Comparison of ENCODE assay signal across 17 cellular contexts in genomic region chr16:25568991-25569390, GRCh38.
DNase-seq lines count a peak whose midpoint lies in the region; ATAC-seq, FAIRE-seq and TF ChIP-seq lines count a peak whose summit lies in the region.
"Had no signal": no experiment of that assay in that cellular context is flagged by ENCODE, and none has a peak within 500 bp of the region (broad histone marks: within the 10 kb centered on the region; RNA-seq: fewer than 3 reads in every experiment).

No MANE protein-coding gene starts in this region.

- H3K36me3 Mint-ChIP-seq in activated CD8-positive, alpha-beta T cell treated with anti-CD3 and anti-CD28 coated beads for 36 hours (ENCODE audit: low read depth) = no peaks in the 10 kb centered on the region
- no peaks in the 10 kb centered on the region for H3K36me3 Mint-ChIP-seq in activated CD8-positive, alpha-beta T cell treated with anti-CD3 and anti-CD28 coated beads, Interleukin-2, amount 10 ng/mL, durations not matched to agents 7 days and 5 days (ENCODE audit: low read depth)
- H3K36me3 Mint-ChIP-seq in WTC11 = peaks cover 18% of the 10 kb centered on the region
- H3K36me3 Mint-ChIP-seq in activated T-cell treated with anti-CD3 and anti-CD28 coated beads, Interleukin-2, amount 50 U/mL, for 4 hours (ENCODE audit: insufficient read depth) = no peaks in the 10 kb centered on the region
- H3K36me3 Mint-ChIP-seq: CD8-positive, alpha-beta memory T cell had no signal

- H3K79me2 ChIP-seq in keratinocyte (ENCODE audit: control insufficient read depth, insufficient read depth, low read length) = no peaks in the 10 kb centered on the region

- dilution Hi-C loops in keratinocyte (cut with MboI; ENCODE audit: extremely low pct_ligation_motif_present, low sequenced_read_pairs) = no loop called here

- intact Hi-C loops in activated CD8-positive, alpha-beta T cell treated with anti-CD3 and anti-CD28 coated beads for 36 hours (cut with micrococcal nuclease) = no loop called here
- intact Hi-C loops in aorta (cut with DNase I) = no loop called here

- no peak overlapping the region for H2AFZ ChIP-seq in keratinocyte (ENCODE audit: control insufficient read depth, low read length)
- H2AFZ ChIP-seq: GM23338 had no signal

- CTCF ChIA-PET in activated CD8-positive, alpha-beta T cell treated with anti-CD3 and anti-CD28 coated beads for 36 hours (lab: Charles Lee) = no interaction called here
- CTCF ChIA-PET in activated CD8-positive, alpha-beta T cell treated with anti-CD3 and anti-CD28 coated beads, Interleukin-2, amount 10 ng/mL, durations not matched to agents 7 days and 5 days (lab: Charles Lee) = no interaction called here
- CTCF ChIA-PET in WTC11 (lab: Charles Lee) = no interaction called here

- ATAC-seq in activated CD8-positive, alpha-beta T cell treated with anti-CD3 and anti-CD28 coated beads for 36 hours = no peak
- no peak for ATAC-seq in activated CD8-positive, alpha-beta T cell treated with anti-CD3 and anti-CD28 coated beads, Interleukin-2, amount 10 ng/mL, durations not matched to agents 7 days and 5 days
- ATAC-seq in WTC11 (no peak), aorta (ENCODE audit: low FRiP score) (no peak)
- no peak for ATAC-seq in activated T-cell treated with anti-CD3 and anti-CD28 coated beads, Interleukin-2, amount 50 U/mL, for 4 hours
- ATAC-seq: GM23338 had no signal

- H3K9ac ChIP-seq in keratinocyte (ENCODE audit: control insufficient read depth, extremely low read depth, insufficient read depth, low read length) = no peak overlapping the region
- H3K9ac ChIP-seq: BLaER1 had no signal

- H4K20me1 ChIP-seq in keratinocyte (ENCODE audit: control insufficient read depth, extremely low read depth, insufficient read depth, low read length) = no peaks in the 10 kb centered on the region
- H4K20me1 ChIP-seq: BLaER1 had no signal

- H3K27ac ChIP-seq in epithelial cell of prostate (peak overlapping the region; percentile 52), keratinocyte (ENCODE audit: control insufficient read depth, insufficient read depth, low read length) (no peak overlapping the region), aorta (ENCODE audit: low read depth in 1 of 2, low read length in 2 of 2) (no peak overlapping the region)
- H3K27ac ChIP-seq: 22Rv1, BLaER1 had no signal

- DNase-seq in activated CD8-positive, alpha-beta T cell treated with anti-CD3 and anti-CD28 coated beads for 36 hours = no peak
- DNase-seq in activated CD8-positive, alpha-beta T cell treated with anti-CD3 and anti-CD28 coated beads, Interleukin-2, amount 10 ng/mL, durations not matched to agents 7 days and 5 days = no peak
- no peak for DNase-seq in WTC11 (ENCODE audit: low spot score)
- peak; percentile 83 for DNase-seq in epithelial cell of prostate (ENCODE audit: low read depth, low spot score)
- peak; percentile 59 for DNase-seq in keratinocyte (ENCODE audit: low read depth, low spot score)
- DNase-seq in activated T-cell treated with anti-CD3 and anti-CD28 coated beads, Interleukin-2, amount 50 U/mL, for 4 hours = no peak
- DNase-seq in aorta = no peak
- DNase-seq: AML-193; Caco-2; CD8-positive, alpha-beta memory T cell; DND-41; GDM1; H9 had no signal

- H3K4me2 ChIP-seq in keratinocyte (ENCODE audit: control insufficient read depth, extremely low read depth, insufficient read depth, low read depth, low read length) = peak overlapping the region; percentile 35
- H3K4me2 ChIP-seq: BLaER1, GM23338 had no signal

- no peak for TF ChIP-seq CTCF in activated CD8-positive, alpha-beta T cell treated with anti-CD3 and anti-CD28 coated beads for 36 hours (IDR thresholded peaks at IDR 0.05)
- TF ChIP-seq CTCF in WTC11 (IDR thresholded peaks at IDR 0.05) (no peak), keratinocyte (optimal IDR thresholded peaks at IDR 0.05 in 1 of 3, IDR thresholded peaks at IDR 0.05 in 1 of 3, conservative IDR thresholded peaks at IDR 0.05 in 1 of 3; ENCODE audit: extremely low read depth in 1 of 3, insufficient read depth in 2 of 3, low read length in 3 of 3) (no peak)

- H3K9me3 ChIP-seq in keratinocyte (ENCODE audit: control insufficient read depth, low read depth, low read length) (no peaks in the 10 kb centered on the region), aorta (ENCODE audit: control insufficient read depth, low read length) (peaks cover 2% of the 10 kb centered on the region)
- H3K9me3 ChIP-seq: Caco-2 had no signal

- H3K9me1 ChIP-seq in keratinocyte (ENCODE audit: control insufficient read depth, extremely low read depth, insufficient read depth, low read length) = no peaks in the 10 kb centered on the region

- no peaks in the 10 kb centered on the region for H3K9me3 Mint-ChIP-seq in activated CD8-positive, alpha-beta T cell treated with anti-CD3 and anti-CD28 coated beads for 36 hours
- no peaks in the 10 kb centered on the region for H3K9me3 Mint-ChIP-seq in activated CD8-positive, alpha-beta T cell treated with anti-CD3 and anti-CD28 coated beads, Interleukin-2, amount 10 ng/mL, durations not matched to agents 7 days and 5 days (ENCODE audit: insufficient read depth)
- H3K9me3 Mint-ChIP-seq in WTC11 = peaks cover 28% of the 10 kb centered on the region
- H3K9me3 Mint-ChIP-seq in activated T-cell treated with anti-CD3 and anti-CD28 coated beads, Interleukin-2, amount 50 U/mL, for 4 hours = no peaks in the 10 kb centered on the region

- H3K27me3 Mint-ChIP-seq in activated CD8-positive, alpha-beta T cell treated with anti-CD3 and anti-CD28 coated beads for 36 hours = no peaks in the 10 kb centered on the region
- H3K27me3 Mint-ChIP-seq in activated CD8-positive, alpha-beta T cell treated with anti-CD3 and anti-CD28 coated beads, Interleukin-2, amount 10 ng/mL, durations not matched to agents 7 days and 5 days (ENCODE audit: low read depth) = no peaks in the 10 kb centered on the region
- H3K27me3 Mint-ChIP-seq in WTC11 (ENCODE audit: low read depth) = peaks cover 3% of the 10 kb centered on the region; the same call in 1 of the 2 replicates
- peaks cover 5% of the 10 kb centered on the region for H3K27me3 Mint-ChIP-seq in activated T-cell treated with anti-CD3 and anti-CD28 coated beads, Interleukin-2, amount 50 U/mL, for 4 hours (ENCODE audit: low read depth)

- 71 to 72% methylated on average over 2 of the region's 2 CpGs for WGBS in aorta, 2 donors

- no peak overlapping the region for H3K4me3 Mint-ChIP-seq in activated CD8-positive, alpha-beta T cell treated with anti-CD3 and anti-CD28 coated beads for 36 hours
- H3K4me3 Mint-ChIP-seq in activated CD8-positive, alpha-beta T cell treated with anti-CD3 and anti-CD28 coated beads, Interleukin-2, amount 10 ng/mL, durations not matched to agents 7 days and 5 days = no peak overlapping the region
- H3K4me3 Mint-ChIP-seq in WTC11 = no peak overlapping the region
- no peak overlapping the region for H3K4me3 Mint-ChIP-seq in activated T-cell treated with anti-CD3 and anti-CD28 coated beads, Interleukin-2, amount 50 U/mL, for 4 hours
- H3K4me3 Mint-ChIP-seq: CD8-positive, alpha-beta memory T cell; GM23338; H9 had no signal

- FAIRE-seq in keratinocyte (lab: Jason Lieb, UNC) = peak; percentile 84
- FAIRE-seq: GM12892 had no signal

- no peaks in the 10 kb centered on the region for H3K4me1 Mint-ChIP-seq in activated CD8-positive, alpha-beta T cell treated with anti-CD3 and anti-CD28 coated beads for 36 hours (ENCODE audit: low read depth)
- H3K4me1 Mint-ChIP-seq in activated CD8-positive, alpha-beta T cell treated with anti-CD3 and anti-CD28 coated beads, Interleukin-2, amount 10 ng/mL, durations not matched to agents 7 days and 5 days (ENCODE audit: low read depth) = no peaks in the 10 kb centered on the region
- peaks cover 13% of the 10 kb centered on the region for H3K4me1 Mint-ChIP-seq in WTC11
- no peaks in the 10 kb centered on the region for H3K4me1 Mint-ChIP-seq in activated T-cell treated with anti-CD3 and anti-CD28 coated beads, Interleukin-2, amount 50 U/mL, for 4 hours (ENCODE audit: low read depth)
- H3K4me1 Mint-ChIP-seq: CD8-positive, alpha-beta memory T cell; GM23338 had no signal

- H3K36me3 ChIP-seq in keratinocyte (ENCODE audit: control insufficient read depth in 2 of 2, extremely low read depth in 1 of 2, insufficient read depth in 2 of 2, low read length in 2 of 2) (no peaks in the 10 kb centered on the region), aorta (ENCODE audit: control insufficient read depth in 1 of 2, insufficient read depth in 2 of 2, low read length in 1 of 2) (no peaks in the 10 kb centered on the region)
- H3K36me3 ChIP-seq: BLaER1 had no signal

- H3K27ac Mint-ChIP-seq in activated CD8-positive, alpha-beta T cell treated with anti-CD3 and anti-CD28 coated beads for 36 hours = peak overlapping the region; percentile 14
- no peak overlapping the region for H3K27ac Mint-ChIP-seq in activated CD8-positive, alpha-beta T cell treated with anti-CD3 and anti-CD28 coated beads, Interleukin-2, amount 10 ng/mL, durations not matched to agents 7 days and 5 days
- peak overlapping the region; percentile 39; the same call in 1 of the 2 replicates for H3K27ac Mint-ChIP-seq in WTC11
- H3K27ac Mint-ChIP-seq: CD8-positive, alpha-beta memory T cell; GM23338; H9 had no signal

- H3K4me3 ChIP-seq in keratinocyte (ENCODE audit: control insufficient read depth in 2 of 3, extremely low read depth in 1 of 3, insufficient read depth in 2 of 3, low read depth in 1 of 3, low read length in 3 of 3) = no peak overlapping the region
- H3K4me3 ChIP-seq in aorta (ENCODE audit: low read length in 2 of 2) = no peak overlapping the region
- H3K4me3 ChIP-seq: BLaER1, GM23338 had no signal

- H3K27me3 ChIP-seq in keratinocyte (ENCODE audit: control insufficient read depth, extremely low read depth, insufficient read depth, low read length) (no peaks in the 10 kb centered on the region), aorta (ENCODE audit: control insufficient read depth in 1 of 2, insufficient read depth in 2 of 2, low read length in 1 of 2) (no peaks in the 10 kb centered on the region)
- H3K27me3 ChIP-seq: BLaER1 had no signal

- POLR2A ChIA-PET in activated CD8-positive, alpha-beta T cell treated with anti-CD3 and anti-CD28 coated beads for 36 hours (lab: Charles Lee) = no interaction called here
- POLR2A ChIA-PET in activated CD8-positive, alpha-beta T cell treated with anti-CD3 and anti-CD28 coated beads, Interleukin-2, amount 10 ng/mL, durations not matched to agents 7 days and 5 days (lab: Charles Lee) = no interaction called here
- POLR2A ChIA-PET in WTC11 (lab: Charles Lee) = no interaction called here

- H3K4me1 ChIP-seq in keratinocyte (ENCODE audit: control insufficient read depth, extremely low read depth, insufficient read depth, low read length) = peaks cover 16% of the 10 kb centered on the region
- H3K4me1 ChIP-seq in aorta (ENCODE audit: control insufficient read depth in 1 of 2, insufficient read depth in 2 of 2, low read length in 2 of 2) = no peaks in the 10 kb centered on the region
- H3K4me1 ChIP-seq: BLaER1, Caco-2 had no signal

TF ChIP-seq in WTC11, 78 proteins besides CTCF, POLR2A, EP300 and RAD21 (continues in another document):
- TF ChIP-seq FOXP1 (CRISPR knock-in tag; IDR thresholded peaks at IDR 0.05; ENCODE audit: borderline replicate concordance) (no peak), NFE2L1 (CRISPR knock-in tag; IDR thresholded peaks at IDR 0.05) (no peak)

Comparison
In these comparisons a context has a peak if more than half of its experiments do, and no peak if none do; other contexts are left out.
1. DNase-seq: peak in epithelial cell of prostate (single experiment) and keratinocyte (single experiment); none in activated CD8-positive, alpha-beta T cell treated with anti-CD3 and anti-CD28 coated beads for 36 hours (single experiment), activated CD8-positive, alpha-beta T cell treated with anti-CD3 and anti-CD28 coated beads, Interleukin-2, amount 10 ng/mL, durations not matched to agents 7 days and 5 days (single experiment), WTC11 (single experiment), activated T-cell treated with anti-CD3 and anti-CD28 coated beads, Interleukin-2, amount 50 U/mL, for 4 hours (single experiment) and aorta (0 of 2).